Comparison of ENCODE assay signal across 9 cellular contexts in the genomic region with DNA sequence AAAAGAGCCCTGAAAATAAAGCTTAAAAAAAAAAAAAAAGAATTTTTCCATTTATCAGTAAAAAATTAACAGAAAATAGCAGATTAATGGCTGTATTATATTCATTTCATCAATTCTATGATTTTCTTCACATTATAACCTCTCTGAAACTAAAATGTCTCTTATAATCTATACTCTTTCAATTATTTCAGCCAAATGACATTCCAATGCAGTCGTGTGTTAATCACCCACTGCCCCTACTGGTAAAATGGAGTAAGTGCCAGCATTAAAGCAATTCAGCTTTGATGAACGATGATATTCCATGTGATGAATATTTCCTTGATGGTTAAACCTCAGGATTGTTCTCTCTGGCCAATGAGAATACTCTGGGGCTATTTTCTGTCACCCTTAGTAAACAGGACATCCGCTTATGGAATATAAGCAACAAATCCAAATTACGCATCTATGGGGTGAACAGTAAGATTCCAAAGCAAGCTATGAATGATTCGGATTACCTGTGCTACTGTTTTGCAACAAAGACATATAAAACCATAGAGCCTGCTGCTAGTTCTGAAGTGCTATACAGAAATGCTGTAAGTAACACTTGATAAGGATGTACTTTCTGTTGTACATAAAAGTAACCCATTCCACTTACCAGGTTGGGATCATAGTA. TPM values are rescaled to one million over a fixed set of nuclear protein-coding genes. Genes with fewer than 3 reads are reported as not detected.
DNase-seq lines count a peak whose midpoint lies in the region; ATAC-seq, FAIRE-seq and TF ChIP-seq lines count a peak whose summit lies in the region.
"Had no signal": no experiment of that assay in that cellular context is flagged by ENCODE, and none has a peak within 500 bp of the region (broad histone marks: within the 10 kb centered on the region; RNA-seq: fewer than 3 reads in every experiment).

No MANE protein-coding gene starts in this region.

- no peak for TF ChIP-seq POLR2A in A549 (IDR thresholded peaks at IDR 0.05; ENCODE audit: low read length)
- no peak for TF ChIP-seq POLR2A in GM12878 (IDR thresholded peaks at IDR 0.05; ENCODE audit: low read depth, low read length)

- no TSS peak for BruUV-seq in GM12878 (replicated peaks; lab: Mats Ljungman, UMichigan)

- H3K27me3 ChIP-seq in MM.1S (replicated peaks; ENCODE audit: insufficient read depth, low read length) (no peaks in the 10 kb centered on the region), GM12878 (replicated peaks in 1 of 2; ENCODE audit: control insufficient read depth in 2 of 2, insufficient read depth in 2 of 2, low read length in 1 of 2) (no peaks in the 10 kb centered on the region)

- no peaks in the 10 kb centered on the region for H3K9me2 ChIP-seq in MM.1S (replicated peaks; ENCODE audit: insufficient read depth, low read length)

- no peak for TF ChIP-seq EP300 in A549 (IDR thresholded peaks at IDR 0.05)
- TF ChIP-seq EP300 in GM12878 (IDR thresholded peaks at IDR 0.05; ENCODE audit: borderline replicate concordance in 1 of 2, control insufficient read depth in 1 of 2, low read depth in 2 of 2, low read length in 2 of 2): no peak

- FAIRE-seq in A549 (lab: Jason Lieb, UNC) (no peak), GM12878 (lab: Jason Lieb, UNC) (no peak)

- H3K9ac ChIP-seq in MM.1S (ENCODE audit: low read length) (no peak overlapping the region), GM12878 (ENCODE audit: control insufficient read depth, insufficient read depth, low read length) (no peak overlapping the region)

- no peaks in the 10 kb centered on the region for H3F3A ChIP-seq in MM.1S (ENCODE audit: insufficient read depth, low read length)

- H3K4me1 ChIP-seq in A549: 0 out of 3 replicates have a peak, but pooled peaks cover 3% of the 10 kb centered on the region
- H3K4me1 ChIP-seq in MM.1S (ENCODE audit: low read length): 0 out of 2 replicates have a peak, but pooled peaks cover 3% of the 10 kb centered on the region
- H3K4me1 ChIP-seq in GM12878 (ENCODE audit: control insufficient read depth, insufficient read depth, low read length): no peaks in the 10 kb centered on the region

- POLR2A ChIA-PET in A549 (lab: Yijun Ruan, JAX) (interaction anchor here (0.8 to 1.4 kb wide), 2 partner anchors 71 to 761 kb away, joined by 3 to 5 read pairs; partner anchors contain the start of gene GNPTAB), GM12878 (lab: Charles Lee) (interaction anchor here (0.6 kb wide), 1 partner anchor 127 kb away, joined by 3 read pairs; no protein-coding TSS in a partner anchor)

- in situ Hi-C loops in GM12878 (cut with MboI): loop anchor here (5.0 kb wide), 1 partner anchor 347 kb away; no protein-coding TSS in a partner anchor

- RAD21 ChIA-PET in GM12878 (lab: Charles Lee; ENCODE audit: unreplicated experiment): interaction anchor here (0.7 to 2.7 kb wide), 11 partner anchors 24 to 352 kb away, joined by 3 to 12 read pairs (median 4); partner anchors contain the start of genes ARL1 and GNPTAB

- CTCF ChIA-PET in A549 (lab: Yijun Ruan, JAX): interaction anchor here (0.5 to 3.0 kb wide), 24 partner anchors 8 to 1437 kb away, joined by 3 to 28 read pairs (median 4); partner anchors contain the start of genes ARL1 and GNPTAB
- CTCF ChIA-PET in GM12878 (lab: Yijun Ruan, JAX): interaction anchor here (0.5 to 4.3 kb wide), 40 partner anchors 8 to 1051 kb away, joined by 3 to 34 read pairs (median 4); partner anchors contain the start of genes ARL1 and GNPTAB

- H3K27ac ChIP-seq in A549 (no peak overlapping the region), MM.1S (ENCODE audit: low read length) (no peak overlapping the region), GM12878 (ENCODE audit: control insufficient read depth, insufficient read depth) (no peak overlapping the region)
- H3K27ac ChIP-seq: epithelial cell of prostate had no signal

- intact Hi-C loops in GM12878 (cut with micrococcal nuclease; ENCODE audit: unreplicated experiment): loop anchor here (1.0 to 5.0 kb wide), 3 partner anchors 189 to 345 kb away; no protein-coding TSS in a partner anchor

- DNase-seq in A549 (ENCODE audit: low read depth in 1 of 2, low spot score in 1 of 2) (peak; percentile 43), GM12864 (ENCODE audit: low read depth) (no peak), MM.1S (peak; percentile 46), GM12878 (ENCODE audit: low read depth, low spot score) (no peak), left kidney (ENCODE audit: low read depth, low spot score) (peak; percentile 32), OCI-M2 (lab: John Stamatoyannopoulos, UW; ENCODE audit: unreplicated experiment) (no peak)
- DNase-seq in activated naive CD4-positive, alpha-beta T cell treated with Interleukin-2 at 50 U/mL for 16 hours: no peak

- 55% methylated on average over 5 of the region's 5 CpGs for WGBS in A549 (ENCODE audit: missing lambda C conversion rate)
- 62% methylated on average over 5 of the region's 5 CpGs for WGBS in GM12878 (ENCODE audit: insufficient coverage, insufficient replicate concordance, low lambda C conversion rate, missing lambda C conversion rate)

- SMC1A ChIA-PET in GM12878 (lab: Charles Lee; ENCODE audit: uncharacterized antibody, unreplicated experiment): interaction anchor here (0.6 to 2.3 kb wide), 19 partner anchors 12 to 345 kb away, joined by 3 to 12 read pairs (median 3); no protein-coding TSS in a partner anchor

- H4K20me1 ChIP-seq in MM.1S (ENCODE audit: insufficient read depth, low read length) (no peaks in the 10 kb centered on the region), GM12878 (ENCODE audit: control insufficient read depth, insufficient read depth) (no peaks in the 10 kb centered on the region)

- H3K79me2 ChIP-seq in MM.1S (ENCODE audit: low read length) (no peaks in the 10 kb centered on the region), GM12878 (ENCODE audit: control insufficient read depth, insufficient read depth, low read length) (no peaks in the 10 kb centered on the region)

- H2AFZ ChIP-seq in MM.1S (ENCODE audit: low read length): no peak overlapping the region
- no peak overlapping the region for H2AFZ ChIP-seq in GM12878 (ENCODE audit: control insufficient read depth, low read depth, low read length)

- peaks cover 23% of the 10 kb centered on the region; the same call in 1 of the 2 replicates for H3K36me3 ChIP-seq in MM.1S (replicated peaks; ENCODE audit: insufficient read depth, low read length)
- H3K36me3 ChIP-seq in GM12878 (ENCODE audit: control insufficient read depth in 2 of 2, insufficient read depth in 2 of 2, low read length in 1 of 2): peaks cover 0 to 5% of the 10 kb centered on the region in 2 experiments; a peak in 3 of 4 replicates

- TF ChIP-seq RAD21 in A549 (conservative IDR thresholded peaks at IDR 0.05 in 1 of 2, IDR thresholded peaks at IDR 0.05 in 1 of 2) (peak; percentile 57 to 76), GM12878 (IDR thresholded peaks at IDR 0.05; ENCODE audit: insufficient read depth, low read depth, low read length) (peak; percentile 87)

- H3K9me3 ChIP-seq in A549 (no peaks in the 10 kb centered on the region), MM.1S (replicated peaks; ENCODE audit: insufficient read depth, low read length) (no peaks in the 10 kb centered on the region), GM12878 (replicated peaks; ENCODE audit: control insufficient read depth, insufficient read depth, low read length) (no peaks in the 10 kb centered on the region)

- peak; percentile 64 for TF ChIP-seq CTCF in A549 (IDR thresholded peaks at IDR 0.05)
- TF ChIP-seq CTCF in GM12864 (IDR thresholded peaks at IDR 0.05; ENCODE audit: low read depth, low read length, missing control alignments): peak; percentile 72
- peak; percentile 81 for TF ChIP-seq CTCF in MM.1S (IDR thresholded peaks at IDR 0.05; ENCODE audit: low read length)
- peak; percentile 68 to 83 (median 76) for TF ChIP-seq CTCF in GM12878 (IDR thresholded peaks at IDR 0.05 in 2 of 3, conservative IDR thresholded peaks at IDR 0.05 in 1 of 3; ENCODE audit: control insufficient read depth in 2 of 3, extremely low read depth in 1 of 3, insufficient read depth in 1 of 3, low read depth in 3 of 3, low read length in 3 of 3)

- ATAC-seq in A549 (peak; percentile 80 to 89; a peak in 5 of 6 replicates), GM12878 (peak; percentile 80), GM19328 (IDR thresholded peaks at IDR 0.05; ENCODE audit: unreplicated experiment) (no peak)

- H3K4me3 ChIP-seq in A549 (no peak overlapping the region), GM12864 (ENCODE audit: low read depth, low read length) (no peak overlapping the region), MM.1S (ENCODE audit: low read length) (no peak overlapping the region), GM12878 (no peak overlapping the region)

- H3K4me2 ChIP-seq in A549 (no peak overlapping the region), MM.1S (ENCODE audit: low read depth, low read length) (no peak overlapping the region), GM12878 (ENCODE audit: control insufficient read depth, insufficient read depth) (no peak overlapping the region)

TF ChIP-seq in A549, 52 proteins besides CTCF, POLR2A, EP300 and RAD21 (continues in another document):
- peak; percentile 35; the same call in 2 of the 3 replicates for TF ChIP-seq SMC3 (IDR thresholded peaks at IDR 0.05)

TF ChIP-seq in GM12878, 131 proteins besides CTCF, POLR2A, EP300 and RAD21 (continues in another document):
- peak; percentile 71; the same call in 1 of the 2 replicates for TF ChIP-seq SMC3 (IDR thresholded peaks at IDR 0.05; ENCODE audit: borderline replicate concordance, low read length)

RNA-seq across cellular contexts. Expression of gene SYCP3, which starts 20.3 kb away (rescaled TPM):
- polyA plus RNA-seq in A549 (2011; rRNA removed) (0.13 and 0.14 TPM in 2 replicates), A549 (2017; fragmentation: RNase III; extraction: RNeasy Plus Mini Kit Qiagen cat#74134 plus additional on column Dnase treatment) (0.12 to 0.27 TPM (median 0.22 TPM) in 3 replicates), GM12878 (2011; rRNA removed) (0.12 and 0.42 TPM in 2 replicates), GM12878 (2014; fragmentation: Illumina TruSeq; extraction: Trizol) (0.15 TPM in 1 of 2 replicates, not detected in the other), GM12878 (2014; fragmentation: Nextera tagmentation; extraction: Ambion mirVana) (under 1 TPM; 0.55 to 0.58 TPM), GM12878 (2014; rRNA removed) (0.13 and 0.24 TPM in 2 replicates), GM12878 (2016; fragmentation: Nextera tagmentation; extraction: Ambion mirVana) (under 1 TPM; 0.08 to 0.25 TPM)
- 0.07 TPM in 1 of 2 replicates, not detected in the other for polyA plus RNA-seq in A549 (2012; cell fraction: cytosol; rRNA removed)
- polyA plus RNA-seq in A549 (2012; cell fraction: nucleus; rRNA removed): 0.04 and 0.06 TPM in 2 replicates
- polyA minus RNA-seq in A549 (2011; rRNA and poly(A)+ RNA removed): 0.25 TPM in 1 of 2 replicates, not detected in the other
- 0.24 and 0.33 TPM in 2 replicates for total RNA-seq in GM12878 (2013; cell fraction: nucleolus; rRNA removed)
- total RNA-seq in GM12878 (2014; rRNA removed) (0.17 and 0.54 TPM in 2 replicates), GM12878 (2014; rRNA removed; fragmentation: Illumina TruSeq; extraction: Trizol) (0.32 and 0.45 TPM in 2 replicates), GM12878 (2021) (0.05 and 0.28 TPM in 2 replicates)
- polyA plus RNA-seq in GM12878 (2011; ENCODE audit: low read depth): 0.34 TPM
- 0.03 TPM in 1 of 2 replicates, not detected in the other for polyA plus RNA-seq in GM12878 (2011; cell fraction: cytosol; rRNA removed)
- 0.42 and 0.46 TPM in 2 replicates for polyA plus RNA-seq in GM12878 (2011; cell fraction: nucleus; rRNA removed)
- 0.53 and 0.54 TPM in 2 replicates for polyA plus RNA-seq in GM12878 (2012)
- polyA minus RNA-seq in GM12878 (2011; rRNA and poly(A)+ RNA removed): 0.31 and 0.37 TPM in 2 replicates
- polyA minus RNA-seq in GM12878 (2011; cell fraction: cytosol; rRNA and poly(A)+ RNA removed): not detected in 2 replicates
- 0.29 and 0.60 TPM in 2 replicates for polyA minus RNA-seq in GM12878 (2011; cell fraction: nucleus; rRNA and poly(A)+ RNA removed)

Comparison
In these comparisons a context has a peak if more than half of its experiments do, and no peak if none do; other contexts are left out.
1. DNase-seq: peak in A549 (2 of 2), MM.1S (single experiment) and left kidney (single experiment); none in GM12864 (single experiment), GM12878 (single experiment), OCI-M2 (single experiment) and activated naive CD4-positive, alpha-beta T cell treated with Interleukin-2 at 50 U/mL for 16 hours (single experiment).
2. Of the 24 proteins assayed by ChIP-seq in both GM12878 and A549: peak only in GM12878: none; only in A549: none; in both: CTCF, RAD21 and SMC3; in neither: 21.
3. Peak in every context shown above with its lines, with median percentiles within 50 percentile points of each other: CTCF ChIP-seq.